In genomic region chr5:148910216-148910615, GRCh38 we compare ENCODE assay signal across 19 cellular contexts.
DNase-seq lines count a peak whose midpoint lies in the region; ATAC-seq and TF ChIP-seq lines count a peak whose summit lies in the region.
"Had no signal": no experiment of that assay in that cellular context is flagged by ENCODE, and none has a peak within 500 bp of the region (broad histone marks: within the 10 kb centered on the region; RNA-seq: fewer than 3 reads in every experiment).

No MANE protein-coding gene starts in this region.

- H3F3A ChIP-seq in MM.1S (ENCODE audit: insufficient read depth, low read length): no peaks in the 10 kb centered on the region

- H3K36me3 Mint-ChIP-seq in CD8-positive, alpha-beta memory T cell: peaks cover 0 to 2% (median 0%) of the 10 kb centered on the region in 3 donors
- no peaks in the 10 kb centered on the region for H3K36me3 Mint-ChIP-seq in activated naive CD8-positive, alpha-beta T cell treated with anti-CD3 and anti-CD28 coated beads, Interleukin-2, amount 50 U/mL, for 24 hours (ENCODE audit: low read depth)
- H3K36me3 Mint-ChIP-seq: stimulated activated naive B cell treated with anti-CD40 and anti-IgM and Interleukin-4, amounts not matched to agents 10 μg/mL and 1 μg/mL and 100 μg/mL, for 72 hours had no signal

- peak overlapping the region; percentile 61 for H3K9ac ChIP-seq in skeletal muscle satellite cell (ENCODE audit: low read depth, low read length)
- no peak overlapping the region for H3K9ac ChIP-seq in MM.1S (ENCODE audit: low read length)

- peaks cover 0 to 2% (median 0%) of the 10 kb centered on the region in 5 donors for H3K9me3 Mint-ChIP-seq in CD8-positive, alpha-beta memory T cell
- no peaks in the 10 kb centered on the region for H3K9me3 Mint-ChIP-seq in activated naive CD8-positive, alpha-beta T cell treated with anti-CD3 and anti-CD28 coated beads, Interleukin-2, amount 50 U/mL, for 24 hours
- H3K9me3 Mint-ChIP-seq: activated T-helper 17 cell treated with anti-CD3 and anti-CD28 coated beads, Interleukin-2, amount 50 U/mL, for 72 hours; nephron; stimulated activated naive B cell treated with anti-CD40 and anti-IgM and Interleukin-4, amounts not matched to agents 10 μg/mL and 1 μg/mL and 100 μg/mL, for 72 hours had no signal

- no peaks in the 10 kb centered on the region for H4K20me1 ChIP-seq in MM.1S (ENCODE audit: insufficient read depth, low read length)

- no peak for TF ChIP-seq CTCF in epithelial cell of esophagus (IDR thresholded peaks at IDR 0.05; ENCODE audit: insufficient read depth, low read depth, low read length, missing control alignments)
- no peak for TF ChIP-seq CTCF in MM.1S (IDR thresholded peaks at IDR 0.05; ENCODE audit: low read length)

- no peaks in the 10 kb centered on the region for H3K4me1 ChIP-seq in CD8-positive, alpha-beta memory T cell (ENCODE audit: insufficient read depth, low read length)
- H3K4me1 ChIP-seq in skeletal muscle satellite cell (ENCODE audit: control insufficient read depth, insufficient read depth, low read length): peaks cover 69% of the 10 kb centered on the region
- peaks cover 12% of the 10 kb centered on the region for H3K4me1 ChIP-seq in MM.1S (ENCODE audit: low read length)

- H3K27ac ChIP-seq in CD8-positive, alpha-beta memory T cell (ENCODE audit: low read depth, low read length): no peak overlapping the region
- H3K27ac ChIP-seq in MM.1S (ENCODE audit: low read length): no peak overlapping the region
- H3K27ac ChIP-seq: cardiac muscle cell had no signal

- intact Hi-C loops in sciatic nerve (cut with DNase I): no loop called here

- CTCF ChIA-PET in CD8-positive, alpha-beta memory T cell (lab: Charles Lee): interaction anchor here (0.9 to 1.2 kb wide), 3 partner anchors 12 to 48 kb away, joined by 3 to 4 read pairs (median 3); no protein-coding TSS in a partner anchor

- H3K27me3 Mint-ChIP-seq in CD8-positive, alpha-beta memory T cell: peaks cover 0 to 2% of the 10 kb centered on the region in 2 donors
- H3K27me3 Mint-ChIP-seq in activated naive CD8-positive, alpha-beta T cell treated with anti-CD3 and anti-CD28 coated beads, Interleukin-2, amount 50 U/mL, for 24 hours: no peaks in the 10 kb centered on the region
- H3K27me3 Mint-ChIP-seq: activated T-helper 17 cell treated with anti-CD3 and anti-CD28 coated beads, Interleukin-2, amount 50 U/mL, for 72 hours; stimulated activated naive B cell treated with anti-CD40 and anti-IgM and Interleukin-4, amounts not matched to agents 10 μg/mL and 1 μg/mL and 100 μg/mL, for 72 hours had no signal

- peak overlapping the region in 4 of 7 donors; percentile 4 to 43 (median 24) for H3K4me3 Mint-ChIP-seq in CD8-positive, alpha-beta memory T cell
- no peak overlapping the region for H3K4me3 Mint-ChIP-seq in activated naive CD8-positive, alpha-beta T cell treated with anti-CD3 and anti-CD28 coated beads, Interleukin-2, amount 50 U/mL, for 24 hours
- H3K4me3 Mint-ChIP-seq: activated T-helper 17 cell treated with anti-CD3 and anti-CD28 coated beads, Interleukin-2, amount 50 U/mL, for 72 hours; nephron; stimulated activated naive B cell treated with anti-CD40 and anti-IgM and Interleukin-4, amounts not matched to agents 10 μg/mL and 1 μg/mL and 100 μg/mL, for 72 hours had no signal

- H3K4me3 ChIP-seq in CD8-positive, alpha-beta memory T cell (ENCODE audit: low read length): no peak overlapping the region
- H3K4me3 ChIP-seq in epithelial cell of esophagus (ENCODE audit: low read length) (no peak overlapping the region), skeletal muscle satellite cell (ENCODE audit: low read length) (no peak overlapping the region), MM.1S (ENCODE audit: low read length) (no peak overlapping the region)
- H3K4me3 ChIP-seq: cardiac muscle cell, transverse colon had no signal

- POLR2A ChIA-PET in CD8-positive, alpha-beta memory T cell (lab: Charles Lee): no interaction called here

- H3K9me2 ChIP-seq in MM.1S (replicated peaks; ENCODE audit: insufficient read depth, low read length): no peaks in the 10 kb centered on the region

- peaks cover 26 to 37% (median 29%) of the 10 kb centered on the region in 3 donors for H3K4me1 Mint-ChIP-seq in CD8-positive, alpha-beta memory T cell
- H3K4me1 Mint-ChIP-seq in activated naive CD8-positive, alpha-beta T cell treated with anti-CD3 and anti-CD28 coated beads, Interleukin-2, amount 50 U/mL, for 24 hours: peaks cover 12% of the 10 kb centered on the region
- H3K4me1 Mint-ChIP-seq: nephron; stimulated activated naive B cell treated with anti-CD40 and anti-IgM and Interleukin-4, amounts not matched to agents 10 μg/mL and 1 μg/mL and 100 μg/mL, for 72 hours had no signal

- ATAC-seq in HG02981 (IDR thresholded peaks at IDR 0.05; ENCODE audit: unreplicated experiment) (no peak), sciatic nerve (no peak)
- ATAC-seq in activated naive CD8-positive, alpha-beta T cell treated with anti-CD3 and anti-CD28 coated beads, Interleukin-2, amount 50 U/mL, for 24 hours: no peak
- ATAC-seq: stimulated activated naive B cell treated with anti-CD40 and anti-IgM and Interleukin-4, amounts not matched to agents 10 μg/mL and 1 μg/mL and 100 μg/mL, for 72 hours had no signal

- no peaks in the 10 kb centered on the region for H3K36me3 ChIP-seq in CD8-positive, alpha-beta memory T cell (ENCODE audit: insufficient read depth, low read length)
- H3K36me3 ChIP-seq in skeletal muscle satellite cell (ENCODE audit: insufficient read depth, low read length) (no peaks in the 10 kb centered on the region), MM.1S (replicated peaks; ENCODE audit: insufficient read depth, low read length) (no peaks in the 10 kb centered on the region)
- H3K36me3 ChIP-seq: cardiac muscle cell, transverse colon had no signal

- no peak for DNase-seq in CD8-positive, alpha-beta memory T cell
- DNase-seq in SW480 (ENCODE audit: low spot score): peak; percentile 53
- DNase-seq in epithelial cell of esophagus (ENCODE audit: low read depth): peak; percentile 50
- DNase-seq in MM.1S: no peak
- no peak for DNase-seq in sciatic nerve (ENCODE audit: low spot score)
- no peak for DNase-seq in activated naive CD8-positive, alpha-beta T cell treated with anti-CD3 and anti-CD28 coated beads, Interleukin-2, amount 50 U/mL, for 24 hours
- DNase-seq: activated CD4-positive, CD25-positive, alpha-beta regulatory T cell treated with anti-CD3 and anti-CD28 coated beads, Interleukin-2, amount 50 U/mL, for 72 hours; effector memory CD4-positive, alpha-beta T cell; hippocampal formation; NCI-H187 treated with DMSO at 0.1 percent for 48 hours; NCI-H510A; SIG-M5; stimulated activated naive B cell treated with anti-CD40 and anti-IgM and Interleukin-4, amounts not matched to agents 10 μg/mL and 1 μg/mL and 100 μg/mL, for 72 hours had no signal

- H2AFZ ChIP-seq in MM.1S (ENCODE audit: low read length): no peak overlapping the region

- H3K79me2 ChIP-seq in MM.1S (ENCODE audit: low read length): no peaks in the 10 kb centered on the region

- no peaks in the 10 kb centered on the region for H3K9me3 ChIP-seq in CD8-positive, alpha-beta memory T cell (ENCODE audit: low read length)
- H3K9me3 ChIP-seq in skeletal muscle satellite cell (replicated peaks; ENCODE audit: low read length) (no peaks in the 10 kb centered on the region), MM.1S (replicated peaks; ENCODE audit: insufficient read depth, low read length) (no peaks in the 10 kb centered on the region)
- H3K9me3 ChIP-seq: transverse colon had no signal

- peak overlapping the region; percentile 45 for H3K4me2 ChIP-seq in skeletal muscle satellite cell (ENCODE audit: low read length)
- H3K4me2 ChIP-seq in MM.1S (ENCODE audit: low read depth, low read length): no peak overlapping the region

- H3K27ac Mint-ChIP-seq in CD8-positive, alpha-beta memory T cell: peak overlapping the region in 6 of 8 donors; percentile 13 to 82 (median 50)
- H3K27ac Mint-ChIP-seq in activated naive CD8-positive, alpha-beta T cell treated with anti-CD3 and anti-CD28 coated beads, Interleukin-2, amount 50 U/mL, for 24 hours: no peak overlapping the region
- H3K27ac Mint-ChIP-seq: activated T-helper 17 cell treated with anti-CD3 and anti-CD28 coated beads, Interleukin-2, amount 50 U/mL, for 72 hours; nephron; stimulated activated naive B cell treated with anti-CD40 and anti-IgM and Interleukin-4, amounts not matched to agents 10 μg/mL and 1 μg/mL and 100 μg/mL, for 72 hours had no signal

- no peaks in the 10 kb centered on the region for H3K27me3 ChIP-seq in CD8-positive, alpha-beta memory T cell (ENCODE audit: insufficient read depth, low read length, poor library complexity, severe bottlenecking)
- no peaks in the 10 kb centered on the region for H3K27me3 ChIP-seq in skeletal muscle satellite cell (ENCODE audit: control insufficient read depth, insufficient read depth, low read length)
- no peaks in the 10 kb centered on the region for H3K27me3 ChIP-seq in MM.1S (replicated peaks; ENCODE audit: insufficient read depth, low read length)
- H3K27me3 ChIP-seq: cardiac muscle cell, transverse colon had no signal

Comparison
In these comparisons a context has a peak if more than half of its experiments do, and no peak if none do; other contexts are left out.
1. DNase-seq: peak in SW480 (single experiment) and epithelial cell of esophagus (single experiment); none in CD8-positive, alpha-beta memory T cell (0 of 5), MM.1S (single experiment), sciatic nerve (single experiment) and activated naive CD8-positive, alpha-beta T cell treated with anti-CD3 and anti-CD28 coated beads, Interleukin-2, amount 50 U/mL, for 24 hours (single experiment).